ENCODE assay signal across 17 cellular contexts in the genomic region with DNA sequence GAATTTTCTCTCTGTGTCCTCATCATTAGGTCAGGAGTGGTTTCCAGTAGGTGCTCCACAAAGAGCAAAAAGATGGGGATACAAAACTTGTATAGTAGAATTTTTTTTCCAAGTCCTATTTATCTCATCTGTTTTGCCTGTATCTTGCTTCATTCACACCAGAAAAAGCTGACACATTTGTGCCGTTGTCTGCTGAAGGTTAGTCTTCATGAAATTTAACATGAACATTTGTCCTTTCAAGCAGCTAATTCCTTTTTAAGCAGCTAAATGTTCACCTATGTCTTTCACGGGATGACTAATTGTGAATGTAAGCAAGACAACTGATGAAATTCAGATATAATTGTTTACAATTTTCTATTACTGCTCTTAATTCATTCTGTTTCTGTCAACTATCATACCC.
DNase-seq lines count a peak whose midpoint lies in the region; ATAC-seq and TF ChIP-seq lines count a peak whose summit lies in the region.
"Had no signal": no experiment of that assay in that cellular context is flagged by ENCODE, and none has a peak within 500 bp of the region (broad histone marks: within the 10 kb centered on the region; RNA-seq: fewer than 3 reads in every experiment).

No MANE protein-coding gene starts in this region.

- H3K36me3 ChIP-seq in HCT116 (ENCODE audit: control insufficient read depth in 1 of 2, insufficient read depth in 2 of 2, low read length in 2 of 2) (no peaks in the 10 kb centered on the region), PC-3 (ENCODE audit: low read depth, low read length) (no peaks in the 10 kb centered on the region), fibroblast of lung (ENCODE audit: control insufficient read depth, insufficient read depth, low read length) (no peaks in the 10 kb centered on the region), rectal smooth muscle tissue (ENCODE audit: control insufficient read depth, insufficient read depth, low read length) (no peaks in the 10 kb centered on the region), Peyer's patch (no peaks in the 10 kb centered on the region)
- H3K36me3 ChIP-seq: BE2C, thoracic aorta had no signal

- RAD21 ChIA-PET in HCT116 (lab: Charles Lee; ENCODE audit: low non-redundant PET in 1 of 2, low total read pairs in 2 of 2, uncharacterized antibody in 2 of 2, unreplicated experiment in 2 of 2) = no interaction called here

- H3K27me3 ChIP-seq in HCT116 (ENCODE audit: insufficient read depth, low read length) (no peaks in the 10 kb centered on the region), PC-3 (ENCODE audit: low read length) (no peaks in the 10 kb centered on the region), fibroblast of lung (ENCODE audit: control insufficient read depth, insufficient read depth, low read length) (no peaks in the 10 kb centered on the region), rectal smooth muscle tissue (ENCODE audit: control insufficient read depth, insufficient read depth, low read length) (no peaks in the 10 kb centered on the region), Peyer's patch (no peaks in the 10 kb centered on the region)
- H3K27me3 ChIP-seq: BE2C had no signal

- no peak overlapping the region for H3K4me3 ChIP-seq in HCT116 (replicated peaks in 1 of 2; ENCODE audit: low read depth in 1 of 2, low read length in 2 of 2)
- no peak overlapping the region for H3K4me3 ChIP-seq in PC-3 (ENCODE audit: low read length)
- H3K4me3 ChIP-seq in fibroblast of lung (replicated peaks in 1 of 4; ENCODE audit: control extremely low read depth in 1 of 4, insufficient read depth in 1 of 4, low read depth in 3 of 4, low read length in 4 of 4) = no peak overlapping the region
- no peak overlapping the region for H3K4me3 ChIP-seq in rectal smooth muscle tissue (ENCODE audit: low read length)
- no peak overlapping the region for H3K4me3 ChIP-seq in Peyer's patch
- H3K4me3 ChIP-seq: coronary artery had no signal

- H3K27ac ChIP-seq in HCT116 (ENCODE audit: low read depth, low read length) (no peak overlapping the region), PC-3 (ENCODE audit: low read length) (peak overlapping the region; percentile 8), fibroblast of lung (ENCODE audit: insufficient read depth, low read length) (peak overlapping the region; percentile 10), rectal smooth muscle tissue (ENCODE audit: low read depth, low read length) (peak overlapping the region; percentile 43), Peyer's patch (no peak overlapping the region)
- H3K27ac ChIP-seq: coronary artery, thoracic aorta had no signal

- H3K9ac ChIP-seq in HCT116 (ENCODE audit: low read length) (peak overlapping the region; percentile 26; the same call in 1 of the 2 replicates), PC-3 (ENCODE audit: low read length) (no peak overlapping the region), fibroblast of lung (ENCODE audit: insufficient read depth, low read length) (no peak overlapping the region), rectal smooth muscle tissue (ENCODE audit: low read length) (no peak overlapping the region)

- BruUV-seq in HCT116 (replicated peaks; lab: Mats Ljungman, UMichigan) = no TSS peak
- no TSS peak for BruUV-seq in PC-3 (replicated peaks; lab: Mats Ljungman, UMichigan)

- no peaks in the 10 kb centered on the region for H3K9me2 ChIP-seq in HCT116 (ENCODE audit: insufficient read depth)
- H3K9me2 ChIP-seq in PC-3 (replicated peaks; ENCODE audit: low read length) = no peaks in the 10 kb centered on the region

- no peak overlapping the region for H2AFZ ChIP-seq in HCT116 (ENCODE audit: low read depth, low read length, poor library complexity, severe bottlenecking)
- no peak overlapping the region for H2AFZ ChIP-seq in PC-3 (ENCODE audit: low read length)
- H2AFZ ChIP-seq in fibroblast of lung (ENCODE audit: low read length) = no peak overlapping the region

- TF ChIP-seq POLR2A in HCT116 (IDR thresholded peaks at IDR 0.05; ENCODE audit: borderline replicate concordance, extremely low read depth, insufficient read depth, insufficient read length) = no peak
- no peak for TF ChIP-seq POLR2A in Peyer's patch (IDR thresholded peaks at IDR 0.05)

- TF ChIP-seq RAD21 in HCT116 (IDR thresholded peaks at IDR 0.05; ENCODE audit: low read depth) = no peak

- H3K4me2 ChIP-seq in HCT116 (ENCODE audit: low read length) (peak overlapping the region; percentile 60), PC-3 (ENCODE audit: low read length) (peak overlapping the region; percentile 25), fibroblast of lung (ENCODE audit: extremely low read depth, insufficient read depth, low read length) (no peak overlapping the region)

- H4K20me1 ChIP-seq in HCT116 (ENCODE audit: insufficient read depth) (no peaks in the 10 kb centered on the region), PC-3 (ENCODE audit: low read length) (no peaks in the 10 kb centered on the region), fibroblast of lung (ENCODE audit: control insufficient read depth, extremely low read depth, insufficient read depth, low read length) (no peaks in the 10 kb centered on the region)

- POLR2A ChIA-PET in HCT116 (lab: Charles Lee) (no interaction called here), PC-3 (lab: Charles Lee; ENCODE audit: unreplicated experiment) (no interaction called here)

- CTCF ChIA-PET in HCT116 (lab: Charles Lee) (no interaction called here), PC-3 (lab: Charles Lee) (no interaction called here)

- no peaks in the 10 kb centered on the region for H3K79me2 ChIP-seq in HCT116 (ENCODE audit: insufficient read depth, low read length)
- H3K79me2 ChIP-seq in PC-3 (ENCODE audit: low read length) = peaks cover 8% of the 10 kb centered on the region; the same call in 1 of the 2 replicates
- peaks cover 3% of the 10 kb centered on the region for H3K79me2 ChIP-seq in fibroblast of lung (ENCODE audit: control insufficient read depth, insufficient read depth, low read length)

- no peak for DNase-seq in HCT116 (ENCODE audit: low read depth, low spot score)
- peak; percentile 27 for DNase-seq in PC-3
- no peak for DNase-seq in fibroblast of lung (ENCODE audit: low read depth in 2 of 2)
- no peak for DNase-seq in stimulated activated CD4-positive, alpha-beta T cell treated with anti-CD3 and anti-CD28 coated beads, Interleukin-2, amount 100 ng/mL, for 48 hours
- DNase-seq in HuH-7 (ENCODE audit: low spot score) = no peak
- no peak for DNase-seq in Peyer's patch
- DNase-seq: BE2C; GDM1; NCI-H187; NCI-H510A; stimulated activated CD4-positive, alpha-beta T cell treated with anti-CD3 and anti-CD28 coated beads, Interleukin-2, amount 100 ng/mL, for 24 hours; T-helper 9 cell had no signal

- intact Hi-C loops in HCT116 (cut with micrococcal nuclease) = no loop called here
- intact Hi-C loops in PC-3 (cut with micrococcal nuclease) = no loop called here

- TF ChIP-seq CTCF in HCT116 (IDR thresholded peaks at IDR 0.05 in 2 of 3, conservative IDR thresholded peaks at IDR 0.05 in 1 of 3; ENCODE audit: borderline replicate concordance in 1 of 3, insufficient read depth in 1 of 3, low read depth in 2 of 3, low read length in 2 of 3) = no peak
- no peak for TF ChIP-seq CTCF in PC-3 (conservative IDR thresholded peaks at IDR 0.05; ENCODE audit: low read depth, low read length)
- TF ChIP-seq CTCF in fibroblast of lung (conservative IDR thresholded peaks at IDR 0.05 in 1 of 2, IDR thresholded peaks at IDR 0.05 in 1 of 2; ENCODE audit: low read depth in 1 of 2, low read length in 2 of 2) = no peak
- no peak for TF ChIP-seq CTCF in Peyer's patch (IDR thresholded peaks at IDR 0.05)

- no peaks in the 10 kb centered on the region for H3F3A ChIP-seq in PC-3 (ENCODE audit: low read length, unreplicated experiment)

- ATAC-seq in HCT116 (no peak), PC-3 (no peak), HG03571 (IDR thresholded peaks at IDR 0.05; ENCODE audit: unreplicated experiment) (no peak)
- ATAC-seq: activated CD4-positive, CD25-positive, alpha-beta regulatory T cell treated with anti-CD3 and anti-CD28 coated beads, Interleukin-2, amount 50 U/mL, for 24 hours had no signal

- H3K9me3 ChIP-seq in HCT116 (ENCODE audit: control insufficient read depth in 1 of 2, insufficient read depth in 1 of 2, low read depth in 1 of 2, low read length in 2 of 2) (no peaks in the 10 kb centered on the region), PC-3 (ENCODE audit: low read length) (no peaks in the 10 kb centered on the region), fibroblast of lung (ENCODE audit: control insufficient read depth, insufficient read depth, low read depth, low read length) (no peaks in the 10 kb centered on the region), Peyer's patch (no peaks in the 10 kb centered on the region)
- H3K9me3 ChIP-seq: BE2C, thoracic aorta had no signal

- peaks cover 42 to 51% of the 10 kb centered on the region in 2 experiments for H3K4me1 ChIP-seq in HCT116 (ENCODE audit: control insufficient read depth in 1 of 2, insufficient read depth in 2 of 2, low read length in 2 of 2)
- H3K4me1 ChIP-seq in PC-3 (ENCODE audit: insufficient read depth, low read length) = peaks cover 51% of the 10 kb centered on the region
- peaks cover 14% of the 10 kb centered on the region for H3K4me1 ChIP-seq in fibroblast of lung (ENCODE audit: control insufficient read depth, extremely low read depth, insufficient read depth, low read length)
- H3K4me1 ChIP-seq in rectal smooth muscle tissue (ENCODE audit: control insufficient read depth, insufficient read depth, low read length) = peaks cover 20% of the 10 kb centered on the region
- H3K4me1 ChIP-seq in Peyer's patch = no peaks in the 10 kb centered on the region
- H3K4me1 ChIP-seq: BE2C had no signal

TF ChIP-seq in HCT116, 20 proteins besides CTCF, POLR2A, EP300 and RAD21:
- TF ChIP-seq JUND (IDR thresholded peaks at IDR 0.05) (no peak), SIN3A (IDR thresholded peaks at IDR 0.05; ENCODE audit: low read depth) (no peak), CEBPB (IDR thresholded peaks at IDR 0.05; ENCODE audit: low read depth) (no peak), ELF1 (IDR thresholded peaks at IDR 0.05; ENCODE audit: borderline replicate concordance, low read depth) (no peak), POLR2AphosphoS5 (IDR thresholded peaks at IDR 0.05; ENCODE audit: low read depth, low read length) (no peak), EZH2phosphoT487 (IDR thresholded peaks at IDR 0.05; ENCODE audit: borderline replicate concordance) (no peak), TCF7L2 (IDR thresholded peaks at IDR 0.05; ENCODE audit: borderline replicate concordance, extremely low read depth, insufficient read depth, insufficient read length) (no peak)

Comparison
In these comparisons a context has a peak if more than half of its experiments do, and no peak if none do; other contexts are left out.
1. H3K27ac ChIP-seq: peak in PC-3 (single experiment), fibroblast of lung (single experiment) and rectal smooth muscle tissue (single experiment); none in HCT116 (single experiment) and Peyer's patch (0 of 4).